24 cellular contexts compared by ENCODE assay signal in the genomic region with DNA sequence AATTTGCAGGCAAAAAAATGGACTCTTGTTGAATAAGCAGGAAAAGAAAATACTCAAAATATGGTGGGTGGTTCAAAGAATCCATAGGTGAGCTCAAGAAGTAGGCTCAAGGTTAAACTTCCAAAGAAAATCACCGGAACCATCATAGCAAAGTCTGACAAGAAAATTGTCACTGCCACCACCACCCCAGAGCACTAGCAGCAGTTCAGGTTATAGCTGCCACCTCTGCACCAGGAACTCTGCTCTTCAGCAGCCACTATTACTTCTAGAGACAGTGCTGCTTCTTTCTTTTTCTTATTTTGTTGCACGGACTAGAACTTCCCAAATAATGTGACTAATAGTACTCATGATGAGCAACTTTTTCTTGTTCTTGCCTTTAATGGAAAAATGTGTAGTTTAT.
"Had no signal": no experiment of that assay in that cellular context is flagged by ENCODE, and none has a peak within 500 bp of the region (broad histone marks: within the 10 kb centered on the region; RNA-seq: fewer than 3 reads in every experiment).

No MANE protein-coding gene starts in this region.

- H3K27me3 ChIP-seq: colonic mucosa, dorsolateral prefrontal cortex, esophagus muscularis mucosa, esophagus squamous epithelium, foreskin keratinocyte, gastrocnemius medialis, gastroesophageal sphincter, heart left ventricle, heart right ventricle had no signal

- H3K9me3 ChIP-seq: colonic mucosa, esophagus muscularis mucosa, esophagus squamous epithelium, gastrocnemius medialis, gastroesophageal sphincter, heart left ventricle, heart right ventricle had no signal

- DNase-seq: colonic mucosa; cortex of kidney; dermis blood vessel endothelial cell; dorsolateral prefrontal cortex; effector CD4-positive, alpha-beta T cell; effector CD8-positive, alpha-beta T cell; effector memory CD4-positive, alpha-beta T cell; effector memory CD8-positive, alpha-beta T cell; endodermal cell; erythroblast; esophagus squamous epithelium; foreskin fibroblast; foreskin keratinocyte; foreskin melanocyte; gastrocnemius medialis; glutamatergic neuron; heart left ventricle; heart right ventricle had no signal

- H3K4me1 ChIP-seq: colonic mucosa, esophagus muscularis mucosa, esophagus squamous epithelium, foreskin keratinocyte, gastrocnemius medialis, gastroesophageal sphincter, heart right ventricle had no signal

- H3K9me3 Mint-ChIP-seq: dendritic cell treated with granulocyte-macrophage colony-stimulating factor and Interleukin-4, amounts not matched to agents 40 ng/mL and 50 ng/mL, for 4 days; effector memory CD8-positive, alpha-beta T cell; endodermal cell had no signal

- H3K4me3 ChIP-seq: colonic mucosa, coronary artery, dorsolateral prefrontal cortex, esophagus muscularis mucosa, esophagus squamous epithelium, gastrocnemius medialis, gastroesophageal sphincter, heart left ventricle, heart right ventricle had no signal

- H3K4me1 Mint-ChIP-seq: endodermal cell had no signal

- H3K27ac ChIP-seq: colonic mucosa, coronary artery, dorsolateral prefrontal cortex, epithelial cell of prostate, esophagus muscularis mucosa, esophagus squamous epithelium, foreskin keratinocyte, gastrocnemius medialis, gastroesophageal sphincter, heart left ventricle, heart right ventricle had no signal

- H3K27ac Mint-ChIP-seq: dendritic cell treated with granulocyte-macrophage colony-stimulating factor and Interleukin-4, amounts not matched to agents 40 ng/mL and 50 ng/mL, for 4 days; effector memory CD8-positive, alpha-beta T cell; endodermal cell had no signal

- H3K27me3 Mint-ChIP-seq: dendritic cell treated with granulocyte-macrophage colony-stimulating factor and Interleukin-4, amounts not matched to agents 40 ng/mL and 50 ng/mL, for 4 days; effector memory CD8-positive, alpha-beta T cell had no signal

- ATAC-seq: effector memory CD8-positive, alpha-beta T cell; esophagus mucosa; foreskin keratinocyte; gastrocnemius medialis; gastroesophageal sphincter; heart left ventricle; heart right ventricle had no signal

- H3K4me3 Mint-ChIP-seq: dendritic cell treated with granulocyte-macrophage colony-stimulating factor and Interleukin-4, amounts not matched to agents 40 ng/mL and 50 ng/mL, for 4 days; effector memory CD8-positive, alpha-beta T cell; endodermal cell had no signal

- H3K36me3 ChIP-seq: colonic mucosa, esophagus muscularis mucosa, esophagus squamous epithelium, gastrocnemius medialis, gastroesophageal sphincter, heart left ventricle, heart right ventricle had no signal
